8 cellular contexts compared by ENCODE assay signal in the genomic region with DNA sequence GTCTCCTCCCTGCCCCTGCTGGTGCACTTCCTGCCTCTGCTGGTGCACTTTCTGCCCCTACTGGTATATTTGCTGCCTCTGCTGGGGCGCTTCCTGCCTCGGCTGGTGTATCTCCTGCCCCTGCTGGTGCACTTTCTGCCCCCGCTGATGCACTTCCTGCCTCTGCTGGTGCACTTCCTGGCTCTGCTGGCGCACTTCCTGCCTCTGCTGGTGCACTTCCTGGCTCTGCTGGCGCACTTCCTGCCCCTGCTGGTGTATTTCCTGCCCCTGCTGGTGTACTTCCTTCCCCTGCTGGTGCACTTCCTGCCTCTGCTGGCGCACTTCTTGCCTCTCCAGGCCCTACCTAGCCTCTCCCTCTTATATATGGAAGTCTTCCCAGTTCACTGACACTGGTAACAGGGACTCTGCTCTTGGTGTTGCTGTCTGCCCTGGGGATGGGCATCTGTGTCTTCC.
A peak's percentile ranks its signal among the peaks of the same experiment; 100 is the strongest.
DNase-seq lines count a peak whose midpoint lies in the region; ATAC-seq and FAIRE-seq lines count a peak whose summit lies in the region.

No MANE protein-coding gene starts in this region.

- ATAC-seq in HG03520 (IDR thresholded peaks at IDR 0.05; ENCODE audit: unreplicated experiment) (no peak), HG03159 (IDR thresholded peaks at IDR 0.05; ENCODE audit: unreplicated experiment) (no peak)

- no peak for DNase-seq in GM19239 (ENCODE audit: insufficient read length, low spot score)
- peak; percentile 62 for DNase-seq in activated CD4-positive, alpha-beta T cell treated with anti-CD3 and anti-CD28 coated beads for 1 hour
- peak; percentile 78 for DNase-seq in effector CD8-positive, alpha-beta T cell (lab: John Stamatoyannopoulos, UW)
- DNase-seq in stimulated activated CD4-positive, alpha-beta T cell treated with anti-CD3 and anti-CD28 coated beads, Interleukin-4, amount 100 ng/mL, for 4 hours = peak; percentile 62 to 76
- no peak for DNase-seq in foreskin melanocyte
- no peak for DNase-seq in NCI-H1436 treated with DMSO at 0.1 percent for 48 hours (lab: John Stamatoyannopoulos, UW)

- peak; percentile 94 for FAIRE-seq in GM19239 (lab: Jason Lieb, UNC)

Comparison
In these comparisons a context has a peak if more than half of its experiments do, and no peak if none do; other contexts are left out.
1. DNase-seq: peak in activated CD4-positive, alpha-beta T cell treated with anti-CD3 and anti-CD28 coated beads for 1 hour (single experiment), effector CD8-positive, alpha-beta T cell (single experiment) and stimulated activated CD4-positive, alpha-beta T cell treated with anti-CD3 and anti-CD28 coated beads, Interleukin-4, amount 100 ng/mL, for 4 hours (2 of 2); none in GM19239 (single experiment), foreskin melanocyte (single experiment) and NCI-H1436 treated with DMSO at 0.1 percent for 48 hours (single experiment).